In genomic region chr2:206213514-206213845, GRCh38 we compare ENCODE assay signal across 14 cellular contexts. TPM values are rescaled to one million over a fixed set of nuclear protein-coding genes. Genes with fewer than 3 reads are reported as not detected.
DNase-seq lines count a peak whose midpoint lies in the region; ATAC-seq and TF ChIP-seq lines count a peak whose summit lies in the region.
"Had no signal": no experiment of that assay in that cellular context is flagged by ENCODE, and none has a peak within 500 bp of the region (broad histone marks: within the 10 kb centered on the region; RNA-seq: fewer than 3 reads in every experiment).

No MANE protein-coding gene starts in this region.

- no peaks in the 10 kb centered on the region for H3K79me1 ChIP-seq in trophoblast cell (ENCODE audit: low read length)

- CTCF ChIA-PET in activated CD8-positive, alpha-beta T cell treated with anti-CD3 and anti-CD28 coated beads for 36 hours (lab: Charles Lee) = no interaction called here

- H3K4ac ChIP-seq in trophoblast cell (ENCODE audit: low read depth, low read length) = no peak overlapping the region

- no peaks in the 10 kb centered on the region for H3K4me1 Mint-ChIP-seq in natural killer cell
- H3K4me1 Mint-ChIP-seq in activated CD8-positive, alpha-beta T cell treated with anti-CD3 and anti-CD28 coated beads for 36 hours (ENCODE audit: low read depth) = no peaks in the 10 kb centered on the region

- H4K12ac ChIP-seq in trophoblast cell (ENCODE audit: low read depth, low read length) = no peak overlapping the region

- H3K36me3 ChIP-seq in HAP-1 (replicated peaks) (no peaks in the 10 kb centered on the region), trophoblast cell (ENCODE audit: control insufficient read depth in 1 of 2, insufficient read depth in 2 of 2, low read length in 2 of 2) (no peaks in the 10 kb centered on the region)

- H3K27me3 ChIP-seq in HAP-1 (ENCODE audit: low read depth) (no peaks in the 10 kb centered on the region), trophoblast cell (ENCODE audit: insufficient read depth, low read length) (no peaks in the 10 kb centered on the region)
- H3K27me3 ChIP-seq: body of pancreas had no signal

- no peaks in the 10 kb centered on the region for H3K79me2 ChIP-seq in trophoblast cell (ENCODE audit: control insufficient read depth, insufficient read depth, low read length, poor library complexity)

- no peak overlapping the region for H3K4me3 Mint-ChIP-seq in natural killer cell
- no peak overlapping the region for H3K4me3 Mint-ChIP-seq in activated CD8-positive, alpha-beta T cell treated with anti-CD3 and anti-CD28 coated beads for 36 hours
- H3K4me3 Mint-ChIP-seq: effector memory CD8-positive, alpha-beta T cell had no signal

- peak in 1 of 2 experiments; percentile 65 for DNase-seq in HAP-1 (ENCODE audit: low spot score in 2 of 2)
- no peak for DNase-seq in fibroblast of the aortic adventitia (ENCODE audit: low read depth)
- DNase-seq in trophoblast cell = no peak
- no peak for DNase-seq in natural killer cell
- no peak for DNase-seq in activated CD8-positive, alpha-beta T cell treated with anti-CD3 and anti-CD28 coated beads for 36 hours
- DNase-seq: activated effector memory CD4-positive, alpha-beta T cell treated with Interleukin-2 at 50 U/mL for 16 hours; body of pancreas; effector memory CD8-positive, alpha-beta T cell; hippocampal formation; stimulated activated naive CD8-positive, alpha-beta T cell treated with anti-CD3 and anti-CD28 coated beads, Interleukin-15, Interleukin-2, amounts not matched to agents 100 U/mL and 50 U/mL, for 24 hours had no signal

- H2BK5ac ChIP-seq in trophoblast cell (ENCODE audit: low read depth, low read length, poor library complexity) = no peak overlapping the region

- H3K4me3 ChIP-seq in HAP-1 (peak overlapping the region; percentile 18), fibroblast of the aortic adventitia (ENCODE audit: low read depth, low read length) (peak overlapping the region; percentile 77), trophoblast cell (ENCODE audit: low read depth, low read length) (no peak overlapping the region)
- H3K4me3 ChIP-seq: body of pancreas had no signal

- no peaks in the 10 kb centered on the region for H3K9me3 Mint-ChIP-seq in natural killer cell
- H3K9me3 Mint-ChIP-seq in activated CD8-positive, alpha-beta T cell treated with anti-CD3 and anti-CD28 coated beads for 36 hours = no peaks in the 10 kb centered on the region
- H3K9me3 Mint-ChIP-seq: effector memory CD8-positive, alpha-beta T cell had no signal

- H3K27me3 Mint-ChIP-seq in natural killer cell (ENCODE audit: low read depth in 2 of 2) = peaks cover 24 to 42% of the 10 kb centered on the region in 2 donors
- peaks cover 22% of the 10 kb centered on the region for H3K27me3 Mint-ChIP-seq in activated CD8-positive, alpha-beta T cell treated with anti-CD3 and anti-CD28 coated beads for 36 hours

- H3K4me1 ChIP-seq in HAP-1 (peaks cover 45% of the 10 kb centered on the region), trophoblast cell (ENCODE audit: control insufficient read depth in 1 of 2, insufficient read depth in 2 of 2, low read length in 2 of 2) (no peaks in the 10 kb centered on the region)
- H3K4me1 ChIP-seq: body of pancreas had no signal

- no peak overlapping the region for H3K9ac ChIP-seq in trophoblast cell (ENCODE audit: low read length)

- in situ Hi-C loops in HAP-1 (cut with MboI; ENCODE audit: low sequenced_read_pairs) = no loop called here

- POLR2A ChIA-PET in activated CD8-positive, alpha-beta T cell treated with anti-CD3 and anti-CD28 coated beads for 36 hours (lab: Charles Lee) = no interaction called here

- no peak for ATAC-seq in HG02623 (IDR thresholded peaks at IDR 0.05; ENCODE audit: unreplicated experiment)
- ATAC-seq in natural killer cell = no peak
- no peak for ATAC-seq in activated CD8-positive, alpha-beta T cell treated with anti-CD3 and anti-CD28 coated beads for 36 hours
- ATAC-seq in GM18858 (IDR thresholded peaks at IDR 0.05; ENCODE audit: unreplicated experiment) = no peak
- ATAC-seq: body of pancreas; effector memory CD8-positive, alpha-beta T cell; stimulated activated naive CD8-positive, alpha-beta T cell treated with anti-CD3 and anti-CD28 coated beads, Interleukin-15, Interleukin-2, amounts not matched to agents 100 U/mL and 50 U/mL, for 24 hours had no signal

- H4K91ac ChIP-seq in trophoblast cell (ENCODE audit: low read depth, low read length) = no peak overlapping the region

- no peak overlapping the region for H2BK120ac ChIP-seq in trophoblast cell (ENCODE audit: insufficient read depth, low read length, poor library complexity)

- H3K27ac Mint-ChIP-seq in natural killer cell = no peak overlapping the region
- no peak overlapping the region for H3K27ac Mint-ChIP-seq in activated CD8-positive, alpha-beta T cell treated with anti-CD3 and anti-CD28 coated beads for 36 hours
- H3K27ac Mint-ChIP-seq: effector memory CD8-positive, alpha-beta T cell had no signal

- H3K4me2 ChIP-seq in trophoblast cell (ENCODE audit: low read length) = peak overlapping the region; percentile 47

- no peak overlapping the region for H2BK12ac ChIP-seq in trophoblast cell (ENCODE audit: low read length)

- no peak overlapping the region for H3K23ac ChIP-seq in trophoblast cell (ENCODE audit: low read length)

- no peak overlapping the region for H3K18ac ChIP-seq in trophoblast cell (ENCODE audit: low read length)

- no peak overlapping the region for H3K14ac ChIP-seq in trophoblast cell (ENCODE audit: low read length)

- H4K8ac ChIP-seq in trophoblast cell (ENCODE audit: low read depth, low read length) = no peak overlapping the region

- WGBS in trophoblast cell (ENCODE audit: extremely low coverage, insufficient coverage, insufficient read length) = no CpG with 5 or more reads among the region's 4 CpGs

- H2AK5ac ChIP-seq in trophoblast cell (ENCODE audit: low read length) = no peak overlapping the region

- intact Hi-C loops in natural killer cell (cut with micrococcal nuclease) = no loop called here
- intact Hi-C loops in activated CD8-positive, alpha-beta T cell treated with anti-CD3 and anti-CD28 coated beads for 36 hours (cut with micrococcal nuclease) = no loop called here

- no peak for TF ChIP-seq CTCF in VCaP (conservative IDR thresholded peaks at IDR 0.05)
- TF ChIP-seq CTCF in fibroblast of the aortic adventitia (IDR thresholded peaks at IDR 0.05; ENCODE audit: insufficient read depth, low read length) = no peak
- no peak for TF ChIP-seq CTCF in natural killer cell (IDR thresholded peaks at IDR 0.05)
- TF ChIP-seq CTCF in activated CD8-positive, alpha-beta T cell treated with anti-CD3 and anti-CD28 coated beads for 36 hours (IDR thresholded peaks at IDR 0.05) = no peak

- H3K27ac ChIP-seq in VCaP (peak overlapping the region; percentile 36; the same call in 1 of the 2 replicates), trophoblast cell (ENCODE audit: low read depth, low read length) (no peak overlapping the region)
- H3K27ac ChIP-seq: body of pancreas, HL-60 had no signal

- H2AFZ ChIP-seq in trophoblast cell (ENCODE audit: insufficient read depth, low read length, poor library complexity) = no peak overlapping the region

- no peaks in the 10 kb centered on the region for H3K9me3 ChIP-seq in HAP-1
- H3K9me3 ChIP-seq in trophoblast cell (ENCODE audit: insufficient read depth, low read depth, low read length) = no peaks in the 10 kb centered on the region
- H3K9me3 ChIP-seq: body of pancreas had no signal

- H3K36me3 Mint-ChIP-seq in natural killer cell = no peaks in the 10 kb centered on the region
- H3K36me3 Mint-ChIP-seq in activated CD8-positive, alpha-beta T cell treated with anti-CD3 and anti-CD28 coated beads for 36 hours (ENCODE audit: low read depth) = no peaks in the 10 kb centered on the region

RNA-seq across cellular contexts. Expression of gene EEF1B2, which starts 53.8 kb away (rescaled TPM):
- 674 and 828 TPM in 2 replicates for total RNA-seq in fibroblast of the aortic adventitia (ENCODE audit: low replicate concordance)
- polyA plus RNA-seq in trophoblast cell (2013) = 589 and 591 TPM in 2 replicates
- total RNA-seq in natural killer cell = 100 to 1,000 TPM; 354 to 404 (median 364) TPM
- total RNA-seq in activated CD8-positive, alpha-beta T cell treated with anti-CD3 and anti-CD28 coated beads for 36 hours = 1,000 to 10,000 TPM; 1,168 to 1,169 TPM

RNA-seq across cellular contexts. Expression of gene NDUFS1, which starts 54.2 kb away (rescaled TPM):
- total RNA-seq in fibroblast of the aortic adventitia (ENCODE audit: low replicate concordance) (121 and 148 TPM in 2 replicates), natural killer cell (10 to 100 TPM; 44.0 to 47.8 (median 45.9) TPM)
- 34.5 and 34.8 TPM in 2 replicates for polyA plus RNA-seq in trophoblast cell (2013)
- total RNA-seq in activated CD8-positive, alpha-beta T cell treated with anti-CD3 and anti-CD28 coated beads for 36 hours = 10 to 100 TPM; 81.2 to 89.3 TPM
